ENCODE assay signal across 1 cellular context in the genomic region with DNA sequence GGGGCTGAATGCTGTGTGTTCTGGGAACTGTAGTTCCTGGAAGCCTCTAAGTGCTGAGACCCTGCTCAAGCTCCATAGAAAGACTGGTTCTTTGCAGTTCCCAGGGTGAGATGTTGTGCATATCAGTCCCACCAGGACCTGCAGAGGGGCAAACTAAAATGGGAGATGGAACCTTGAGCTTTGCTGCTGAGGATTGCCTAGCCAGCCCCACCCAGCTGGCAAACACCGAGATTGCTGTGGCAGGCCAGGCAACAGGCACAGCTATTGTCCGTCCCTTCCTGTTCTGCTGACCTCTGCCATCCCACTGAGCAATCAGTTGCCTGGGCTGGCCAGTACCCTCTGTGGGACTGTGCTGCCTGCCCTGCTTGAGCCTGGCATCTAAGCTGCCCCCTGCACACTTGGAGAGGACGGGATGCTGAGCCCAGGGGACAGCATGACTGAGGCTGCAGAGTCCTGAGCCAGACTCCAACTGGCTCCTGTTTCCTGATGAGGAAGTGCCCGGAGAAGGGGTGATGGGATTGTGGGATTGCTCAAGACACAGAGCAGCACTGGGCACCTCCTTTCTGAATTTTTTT.
TF ChIP-seq lines count a peak whose summit lies in the region.

No MANE protein-coding gene starts in this region.

TF ChIP-seq in IMR-90, 13 proteins besides CTCF, POLR2A, EP300 and RAD21 (continued from another document):
- TF ChIP-seq CEBPB (IDR thresholded peaks at IDR 0.05; ENCODE audit: low read depth, low read length): no peak
- TF ChIP-seq, protein P1, sequence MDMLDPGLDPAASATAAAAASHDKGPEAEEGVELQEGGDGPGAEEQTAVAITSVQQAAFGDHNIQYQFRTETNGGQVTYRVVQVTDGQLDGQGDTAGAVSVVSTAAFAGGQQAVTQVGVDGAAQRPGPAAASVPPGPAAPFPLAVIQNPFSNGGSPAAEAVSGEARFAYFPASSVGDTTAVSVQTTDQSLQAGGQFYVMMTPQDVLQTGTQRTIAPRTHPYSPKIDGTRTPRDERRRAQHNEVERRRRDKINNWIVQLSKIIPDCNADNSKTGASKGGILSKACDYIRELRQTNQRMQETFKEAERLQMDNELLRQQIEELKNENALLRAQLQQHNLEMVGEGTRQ (IDR thresholded peaks at IDR 0.05; ENCODE audit: low read depth, low read length): no peak
